ENCODE assay signal across 21 cellular contexts in the genomic region with DNA sequence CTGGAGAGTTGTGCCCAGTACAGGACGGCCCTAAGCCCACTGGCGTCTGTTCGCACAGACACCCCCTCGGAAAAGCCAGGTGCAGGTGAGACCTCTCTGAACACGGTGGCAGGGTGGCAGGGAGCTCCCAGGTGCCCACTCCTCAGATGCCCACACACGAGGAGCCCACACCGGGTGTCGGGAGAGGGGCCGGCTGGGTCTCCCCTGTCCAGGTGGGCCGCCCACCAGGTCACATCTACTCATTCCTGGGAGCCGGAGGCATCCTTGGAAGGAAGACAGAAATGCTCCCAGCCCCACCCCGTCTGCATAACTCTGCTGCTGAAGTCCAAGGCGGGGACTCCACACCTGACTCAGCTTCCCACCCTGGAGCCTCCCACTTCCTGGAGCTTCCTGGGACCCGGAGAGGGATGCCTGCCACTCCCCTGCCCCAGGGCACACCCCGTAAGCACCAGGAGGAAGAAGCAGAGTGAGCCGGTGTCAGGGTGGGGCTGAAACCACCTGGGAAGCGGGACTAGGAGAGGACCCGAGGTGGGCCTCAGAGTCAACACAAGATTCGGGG. TPM values are rescaled to one million over a fixed set of nuclear protein-coding genes. Genes with fewer than 3 reads are reported as not detected.
DNase-seq lines count a peak whose midpoint lies in the region; ATAC-seq and TF ChIP-seq lines count a peak whose summit lies in the region.
"Had no signal": no experiment of that assay in that cellular context is flagged by ENCODE, and none has a peak within 500 bp of the region (broad histone marks: within the 10 kb centered on the region; RNA-seq: fewer than 3 reads in every experiment).

No MANE protein-coding gene starts in this region.

- no peaks in the 10 kb centered on the region for H3K36me3 ChIP-seq in Panc1 (ENCODE audit: control insufficient read depth, insufficient read depth, low read length)

- ATAC-seq in Panc1, result 0 out of 2 replicates have a peak, but pooled peaks have one; percentile 22
- no peak for ATAC-seq in GM18873 (IDR thresholded peaks at IDR 0.05; ENCODE audit: low FRiP score, unreplicated experiment)
- ATAC-seq: activated CD4-positive, CD25-positive, alpha-beta regulatory T cell treated with anti-CD3 and anti-CD28 coated beads, Interleukin-2, amount 50 U/mL, for 24 hours; activated CD8-positive, alpha-beta memory T cell treated with anti-CD3 and anti-CD28 coated beads, Interleukin-2, amount 10 ng/mL, durations not matched to agents 7 days and 5 days; GM23338 had no signal

- peaks cover 10% of the 10 kb centered on the region; the same call in 1 of the 2 replicates for H3K4me1 ChIP-seq in Panc1 (ENCODE audit: control insufficient read depth, insufficient read depth, low read length)

- no TSS peak for BruUV-seq in Panc1 (replicated peaks; lab: Mats Ljungman, UMichigan)

- CTCF ChIA-PET in Panc1 (lab: Charles Lee), result interaction anchor here (0.5 kb wide), 1 partner anchor 557 kb away, joined by 6 read pairs; no protein-coding TSS in a partner anchor

- no peaks in the 10 kb centered on the region for H3K27me3 ChIP-seq in Panc1 (ENCODE audit: control insufficient read depth, insufficient read depth, low read length)

- intact Hi-C loops in Panc1 (cut with micrococcal nuclease; ENCODE audit: unreplicated experiment), result no loop called here

- no peak for TF ChIP-seq POLR2A in erythroblast (IDR thresholded peaks at IDR 0.05; ENCODE audit: low read length)

- in situ Hi-C loops in Panc1 (cut with HindIII; ENCODE audit: low pct_unique_long_range_greater_than_20kb, low sequenced_read_pairs), result no loop called here

- no peak for TF ChIP-seq CTCF in Panc1 (IDR thresholded peaks at IDR 0.05)

- POLR2A ChIA-PET in Panc1 (lab: Charles Lee), result no interaction called here

- no peak overlapping the region for H3K27ac ChIP-seq in Panc1 (ENCODE audit: low read length)

- no peak overlapping the region for H3K4me3 ChIP-seq in Panc1 (ENCODE audit: low read depth in 2 of 2, low read length in 2 of 2)
- H3K4me3 ChIP-seq: GM23338 had no signal

- no peaks in the 10 kb centered on the region for H3K9me3 ChIP-seq in Panc1 (ENCODE audit: control insufficient read depth, insufficient read depth, low read depth, low read length)

- DNase-seq in A172 (ENCODE audit: low spot score) (peak; percentile 93), HK-2 (ENCODE audit: unreplicated experiment) (peak; percentile 81), Panc1 (ENCODE audit: low read depth, low spot score) (no peak), islet precursor cell (peak; percentile 81), foreskin melanocyte (no peak), SKM-1 treated with dmso at 0.1 percent for 144 hours (lab: John Stamatoyannopoulos, UW; ENCODE audit: unreplicated experiment) (no peak), erythroblast (lab: John Stamatoyannopoulos, UW) (no peak)
- DNase-seq: activated CD8-positive, alpha-beta memory T cell treated with anti-CD3 and anti-CD28 coated beads, Interleukin-2, amount 10 ng/mL, durations not matched to agents 7 days and 5 days; activated gamma-delta T cell; anterior cingulate cortex; CD8-positive, alpha-beta memory T cell; MM.1S; NCI-H2029 treated with DMSO at 0.1 percent for 48 hours; NCI-H82; retina; Right ventricle myocardium superior; substantia nigra had no signal

RNA-seq across cellular contexts. Expression of a gene that starts 2.5 kb away (rescaled TPM):
- not detected in 2 replicates for total RNA-seq in A172 (2014; rRNA removed; shearing (Covaris generic))
- not detected for total RNA-seq in Panc1 (2021; ENCODE audit: unreplicated experiment)
- polyA plus RNA-seq in Panc1 (2012; ENCODE audit: insufficient read length), result 0.41 TPM
- total RNA-seq: activated CD8-positive, alpha-beta memory T cell treated with anti-CD3 and anti-CD28 coated beads, Interleukin-2, amount 10 ng/mL, durations not matched to agents 7 days and 5 days; CD8-positive, alpha-beta memory T cell; Right ventricle myocardium superior; T-helper 2 cell treated with Interferon-gamma antibody and Interleukin-4, amounts not matched to agents 100 ng/mL and 5 ng/mL, for 36 hours had no signal
- polyA plus RNA-seq: CD8-positive, alpha-beta memory T cell had no signal

RNA-seq across cellular contexts. Expression of a gene that starts 7.9 kb away (rescaled TPM):
- total RNA-seq in A172 (2014; rRNA removed; shearing (Covaris generic)), result 2.0 and 2.4 TPM in 2 replicates
- 6.5 TPM for total RNA-seq in Panc1 (2021; ENCODE audit: unreplicated experiment)
- polyA plus RNA-seq in Panc1 (2012; ENCODE audit: insufficient read length), result 9.7 TPM
- polyA plus RNA-seq: GM23338 had no signal

RNA-seq across cellular contexts. Expression of a gene that starts 8.9 kb away (rescaled TPM):
- 1.8 and 2.9 TPM in 2 replicates for total RNA-seq in A172 (2014; rRNA removed; shearing (Covaris generic))
- 1.3 TPM for total RNA-seq in Panc1 (2021; ENCODE audit: unreplicated experiment)
- polyA plus RNA-seq in Panc1 (2012; ENCODE audit: insufficient read length), result 4.0 TPM
- polyA plus RNA-seq: CD8-positive, alpha-beta memory T cell had no signal

RNA-seq across cellular contexts. Expression of a gene that starts 24.5 kb away (rescaled TPM):
- 67.4 and 70.6 TPM in 2 replicates for total RNA-seq in A172 (2014; rRNA removed; shearing (Covaris generic))
- 241 TPM for total RNA-seq in Panc1 (2021; ENCODE audit: unreplicated experiment)
- 323 TPM for polyA plus RNA-seq in Panc1 (2012; ENCODE audit: insufficient read length)

RNA-seq across cellular contexts. Expression of a gene that starts 29.0 kb away (rescaled TPM):
- 17.1 and 17.2 TPM in 2 replicates for total RNA-seq in A172 (2014; rRNA removed; shearing (Covaris generic))
- total RNA-seq in Panc1 (2021; ENCODE audit: unreplicated experiment), result 41.5 TPM
- polyA plus RNA-seq in Panc1 (2012; ENCODE audit: insufficient read length), result 29.0 TPM

Comparison
In these comparisons a context has a peak if more than half of its experiments do, and no peak if none do; other contexts are left out.
1. DNase-seq: peak in A172 (single experiment), HK-2 (single experiment) and islet precursor cell (single experiment); none in Panc1 (single experiment), foreskin melanocyte (single experiment), SKM-1 treated with dmso at 0.1 percent for 144 hours (single experiment) and erythroblast (0 of 2).